In the genomic region with DNA sequence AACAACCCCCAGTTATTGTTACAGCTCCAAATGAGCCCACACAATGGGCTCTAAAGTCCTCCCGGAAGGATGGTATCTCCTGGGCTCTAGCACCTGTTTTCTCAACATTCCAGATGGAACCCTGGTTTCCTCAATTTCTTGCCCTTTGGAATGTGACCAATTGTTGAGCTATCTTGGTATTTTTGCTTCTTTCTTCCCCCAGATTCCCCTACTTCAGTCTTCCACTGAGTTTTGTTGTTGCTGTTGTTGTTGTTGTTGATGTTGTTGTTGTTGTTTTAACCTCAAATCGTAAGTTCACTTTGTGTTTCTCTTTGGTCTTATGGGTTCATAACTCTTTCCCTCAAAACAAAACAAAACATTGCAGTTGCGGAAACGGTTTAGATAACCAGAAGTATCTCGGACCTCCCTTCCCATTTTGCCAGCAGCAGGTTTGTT, we compare ENCODE assay signal across 8 cellular contexts. TPM values are rescaled to one million over a fixed set of nuclear protein-coding genes. Genes with fewer than 3 reads are reported as not detected.
A peak's percentile ranks its signal among the peaks of the same experiment; 100 is the strongest.
DNase-seq lines count a peak whose midpoint lies in the region; ATAC-seq and TF ChIP-seq lines count a peak whose summit lies in the region.

No MANE protein-coding gene starts in this region.

- H3K4me1 Mint-ChIP-seq in nephron: peaks cover 30% of the 10 kb centered on the region

- H3K4me3 Mint-ChIP-seq in nephron: peak overlapping the region; percentile 98 to 99 (median 99)

- H3K4me3 ChIP-seq in GM12864 (ENCODE audit: low read depth, low read length): peak overlapping the region; percentile 92
- peak overlapping the region; percentile 82 for H3K4me3 ChIP-seq in coronary artery

- TF ChIP-seq CTCF in GM12864 (IDR thresholded peaks at IDR 0.05; ENCODE audit: low read depth, low read length, missing control alignments) (no peak), coronary artery (IDR thresholded peaks at IDR 0.05) (no peak), nephron (IDR thresholded peaks at IDR 0.05; ENCODE audit: unreplicated experiment in 3 of 3) (no peak), GM13976 (IDR thresholded peaks at IDR 0.05; ENCODE audit: borderline replicate concordance, control extremely low read depth, extremely low read depth, insufficient read depth, missing control alignments) (no peak)

- no peaks in the 10 kb centered on the region for H3K9me3 Mint-ChIP-seq in nephron

- TF ChIP-seq POLR2A in GM18505 (IDR thresholded peaks at IDR 0.05; ENCODE audit: borderline replicate concordance, extremely low read depth, insufficient read depth, insufficient read length): no peak

- H3K27ac Mint-ChIP-seq in nephron: peak overlapping the region; percentile 74 to 83 (median 83)

- ATAC-seq in GM18505 (IDR thresholded peaks at IDR 0.05; ENCODE audit: unreplicated experiment): no peak

- in situ Hi-C loops in GM13976 (cut with MboI; ENCODE audit: low sequenced_read_pairs, unreplicated experiment): no loop called here

- H3K27me3 Mint-ChIP-seq in nephron (ENCODE audit: low read depth): peaks cover 2% of the 10 kb centered on the region

- DNase-seq in GM12864 (ENCODE audit: low read depth) (no peak), LHCN-M2 (ENCODE audit: low read depth) (peak; percentile 35), coronary artery (ENCODE audit: low spot score) (no peak), NCI-H1105 (lab: John Stamatoyannopoulos, UW) (no peak), NCI-H1436 (lab: John Stamatoyannopoulos, UW) (no peak), GM13976 (ENCODE audit: low spot score) (no peak)

- peaks cover 5% of the 10 kb centered on the region for H3K36me3 Mint-ChIP-seq in nephron (ENCODE audit: low read depth)

- H3K27ac ChIP-seq in coronary artery: peak overlapping the region; percentile 68 to 79

RNA-seq across cellular contexts. Expression of a gene that starts 0.8 kb away (rescaled TPM):
- 91.0 and 98.6 TPM in 2 replicates for total RNA-seq in LHCN-M2 (2014; rRNA removed)
- polyA plus RNA-seq in LHCN-M2 (2012): 60.3 TPM

RNA-seq across cellular contexts. Expression of a gene that starts 12.9 kb away (rescaled TPM):
- not detected in 2 replicates for total RNA-seq in LHCN-M2 (2014; rRNA removed)
- polyA plus RNA-seq in LHCN-M2 (2012): 0.10 TPM

RNA-seq across cellular contexts. Expression of a gene that starts 34.5 kb away (rescaled TPM):
- 29.4 and 30.0 TPM in 2 replicates for total RNA-seq in LHCN-M2 (2014; rRNA removed)
- polyA plus RNA-seq in LHCN-M2 (2012): 44.9 TPM
